In genomic region chr14:36647827-36648753, GRCh38 we compare ENCODE assay signal across 1 cellular context.
TF ChIP-seq lines count a peak whose summit lies in the region.

No MANE protein-coding gene starts in this region.

TF ChIP-seq in K562, 482 proteins besides CTCF, POLR2A, EP300 and RAD21 (continues in another document):
- TF ChIP-seq MGA (IDR thresholded peaks at IDR 0.05) (peak; percentile 40; the same call in 1 of the 2 replicates), MIER1 (IDR thresholded peaks at IDR 0.05; ENCODE audit: low read depth) (no peak), ZBTB11 (CRISPR knock-in tag; IDR thresholded peaks at IDR 0.05) (peak in 1 of 3 experiments; percentile 44; a peak in 1 of 6 replicates), TFAP4 (CRISPR knock-in tag; IDR thresholded peaks at IDR 0.05; ENCODE audit: borderline replicate concordance) (no peak), USF1 (CRISPR knock-in tag; IDR thresholded peaks at IDR 0.05) (no peak), ZBTB7A (IDR thresholded peaks at IDR 0.05; ENCODE audit: borderline replicate concordance, control insufficient read depth, low read depth, low read length) (no peak), MTA3 (IDR thresholded peaks at IDR 0.05; ENCODE audit: borderline replicate concordance) (no peak), HDAC3 (IDR thresholded peaks at IDR 0.05; ENCODE audit: borderline replicate concordance, partially characterized antibody) (no peak), MEIS2 (IDR thresholded peaks at IDR 0.05; ENCODE audit: partially characterized antibody) (no peak), RBM22 (IDR thresholded peaks at IDR 0.05; ENCODE audit: low read depth, low read length, poor library complexity, severe bottlenecking) (no peak), BMI1 (IDR thresholded peaks at IDR 0.05; ENCODE audit: low read length) (no peak), WHSC1 (IDR thresholded peaks at IDR 0.05; ENCODE audit: low read length) (no peak), PHF21A (IDR thresholded peaks at IDR 0.05; ENCODE audit: borderline replicate concordance, low read depth) (no peak), RBM15 (IDR thresholded peaks at IDR 0.05; ENCODE audit: insufficient read depth, low read length) (no peak), NKRF (IDR thresholded peaks at IDR 0.05; ENCODE audit: borderline replicate concordance) (no peak), MAZ (CRISPR knock-in tag; conservative IDR thresholded peaks at IDR 0.05 in 1 of 2, IDR thresholded peaks at IDR 0.05 in 1 of 2) (peak in 1 of 2 experiments; percentile 29; a peak in 1 of 4 replicates), ZNF589 (CRISPR knock-in tag; IDR thresholded peaks at IDR 0.05; ENCODE audit: low read depth) (no peak), NRF1 (conservative IDR thresholded peaks at IDR 0.05 in 1 of 2, IDR thresholded peaks at IDR 0.05 in 1 of 2) (peak; percentile 36 to 50; a peak in 3 of 4 replicates), ILK (tag; IDR thresholded peaks at IDR 0.05; ENCODE audit: borderline replicate concordance, low read depth) (no peak), RBM17 (IDR thresholded peaks at IDR 0.05; ENCODE audit: borderline replicate concordance, low read depth, low read length) (no peak), ZHX1 (conservative IDR thresholded peaks at IDR 0.05; ENCODE audit: low read length) (no peak), RAD51 (IDR thresholded peaks at IDR 0.05; ENCODE audit: borderline replicate concordance, low read depth) (no peak), CREM (IDR thresholded peaks at IDR 0.05; ENCODE audit: low read depth) (no peak), ZNF77 (CRISPR knock-in tag; IDR thresholded peaks at IDR 0.05) (no peak), ZBTB33 (CRISPR knock-in tag; IDR thresholded peaks at IDR 0.05) (no peak), ZNF561 (CRISPR knock-in tag; conservative IDR thresholded peaks at IDR 0.05) (no peak), PCBP1 (IDR thresholded peaks at IDR 0.05; ENCODE audit: low read depth, low read length, poor library complexity, severe bottlenecking) (no peak), RCOR1 (IDR thresholded peaks at IDR 0.05; ENCODE audit: borderline replicate concordance in 1 of 2, low read depth in 2 of 2, low read length in 2 of 2) (no peak), CEBPG (CRISPR knock-in tag; IDR thresholded peaks at IDR 0.05) (no peak), CEBPG (tag; conservative IDR thresholded peaks at IDR 0.05 in 1 of 2, IDR thresholded peaks at IDR 0.05 in 1 of 2) (no peak)
